In the genomic region with DNA sequence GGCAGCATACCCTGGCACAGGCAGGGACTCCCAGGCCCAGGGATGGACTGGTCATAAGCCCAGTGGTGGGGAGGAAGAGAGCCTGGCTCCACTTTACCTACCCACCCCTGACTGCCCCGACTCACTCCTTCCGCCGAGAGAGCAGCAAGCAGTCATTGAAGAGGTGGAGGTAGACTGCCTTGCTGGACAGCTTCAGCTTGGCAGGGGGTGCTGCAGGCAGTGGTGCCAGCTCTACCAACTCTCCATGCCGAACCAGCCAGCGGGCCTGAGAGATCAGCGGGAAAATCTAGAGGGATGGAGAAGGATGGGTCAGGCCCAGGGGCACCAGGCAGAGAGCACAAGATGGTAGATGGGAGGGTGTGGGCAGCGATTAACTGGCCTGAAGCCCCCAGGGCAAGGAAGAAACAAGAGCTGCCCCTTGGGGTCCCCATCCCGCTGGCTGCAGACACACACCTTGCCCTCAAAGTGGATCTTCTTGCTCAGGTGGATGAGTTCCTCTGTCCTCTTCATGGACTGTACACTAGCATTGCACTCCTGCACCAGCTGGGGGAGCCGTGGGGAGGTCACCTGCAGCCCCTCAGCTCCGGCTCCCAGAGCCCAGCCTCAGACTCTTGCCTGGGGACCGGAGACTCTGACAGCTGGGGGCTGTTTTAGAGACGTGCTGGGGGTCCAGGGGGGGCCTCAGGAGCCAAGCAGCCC, we compare ENCODE assay signal across 9 cellular contexts. TPM values are rescaled to one million over a fixed set of nuclear protein-coding genes. Genes with fewer than 3 reads are reported as not detected.
DNase-seq lines count a peak whose midpoint lies in the region; ATAC-seq, FAIRE-seq and TF ChIP-seq lines count a peak whose summit lies in the region.
"Had no signal": no experiment of that assay in that cellular context is flagged by ENCODE, and none has a peak within 500 bp of the region (broad histone marks: within the 10 kb centered on the region; RNA-seq: fewer than 3 reads in every experiment).

No MANE protein-coding gene starts in this region.

- POLR2A ChIA-PET in activated B cell treated with CpG ODN at 0.5 μM for 24 hours (lab: Charles Lee): interaction anchor here (1.2 to 1.4 kb wide), 2 partner anchors 12 to 32 kb away, joined by 3 read pairs; a partner anchor contains a TSS

- CTCF ChIA-PET in activated B cell treated with CpG ODN at 0.5 μM for 24 hours (lab: Charles Lee): interaction anchor here (2.3 to 3.4 kb wide), 2 partner anchors 12 to 40 kb away, joined by 10 to 17 read pairs; no protein-coding TSS in a partner anchor

- H3K4me3 Mint-ChIP-seq in activated B cell treated with CpG ODN at 0.5 μM for 24 hours (peak overlapping the region; percentile 46), type B pancreatic cell (no peak overlapping the region)

- no peak overlapping the region for H3K27ac Mint-ChIP-seq in activated B cell treated with CpG ODN at 0.5 μM for 24 hours
- H3K27ac Mint-ChIP-seq in type B pancreatic cell: no peak overlapping the region

- intact Hi-C loops in activated B cell treated with CpG ODN at 0.5 μM for 24 hours (cut with micrococcal nuclease): loop anchor here (1.0 to 5.0 kb wide), 2 partner anchors 40 to 148 kb away; a partner anchor contains a TSS

- TF ChIP-seq CTCF in AG10803 (conservative IDR thresholded peaks at IDR 0.05; ENCODE audit: low read length) (peak; percentile 36), activated B cell treated with CpG ODN at 0.5 μM for 24 hours (IDR thresholded peaks at IDR 0.05) (no peak), fibroblast of the aortic adventitia (IDR thresholded peaks at IDR 0.05; ENCODE audit: insufficient read depth, low read length) (peak; percentile 36), type B pancreatic cell (conservative IDR thresholded peaks at IDR 0.05) (peak; percentile 55)

- ATAC-seq in activated B cell treated with CpG ODN at 0.5 μM for 24 hours (ENCODE audit: low read depth) (no peak), GM21367 (IDR thresholded peaks at IDR 0.05; ENCODE audit: unreplicated experiment) (no peak), HG02759 (IDR thresholded peaks at IDR 0.05; ENCODE audit: unreplicated experiment) (no peak)

- H3K4me1 Mint-ChIP-seq in activated B cell treated with CpG ODN at 0.5 μM for 24 hours (peaks cover 3% of the 10 kb centered on the region), type B pancreatic cell (ENCODE audit: unreplicated experiment) (peaks cover 19% of the 10 kb centered on the region)

- no peak for DNase-seq in AG10803 (ENCODE audit: low read depth)
- peak; percentile 31 for DNase-seq in GM19239 (ENCODE audit: insufficient read length, low spot score)
- no peak for DNase-seq in activated B cell treated with CpG ODN at 0.5 μM for 24 hours
- DNase-seq in fibroblast of the aortic adventitia (ENCODE audit: low read depth): no peak
- DNase-seq in type B pancreatic cell (ENCODE audit: extremely low spot score, unreplicated experiment): no peak
- DNase-seq in NCI-H187 treated with DMSO at 0.1 percent for 48 hours (lab: John Stamatoyannopoulos, UW): no peak

- H3K9me3 Mint-ChIP-seq in activated B cell treated with CpG ODN at 0.5 μM for 24 hours (no peaks in the 10 kb centered on the region), type B pancreatic cell (no peaks in the 10 kb centered on the region)

- H3K4me3 ChIP-seq in AG10803 (ENCODE audit: low read length): no peak overlapping the region
- no peak overlapping the region for H3K4me3 ChIP-seq in fibroblast of the aortic adventitia (ENCODE audit: low read depth, low read length)

- no peak for FAIRE-seq in GM19239 (lab: Jason Lieb, UNC)
- FAIRE-seq: astrocyte had no signal

- no peaks in the 10 kb centered on the region for H3K27me3 Mint-ChIP-seq in activated B cell treated with CpG ODN at 0.5 μM for 24 hours
- H3K27me3 Mint-ChIP-seq in type B pancreatic cell: no peaks in the 10 kb centered on the region

- peaks cover 27% of the 10 kb centered on the region for H3K36me3 Mint-ChIP-seq in activated B cell treated with CpG ODN at 0.5 μM for 24 hours (ENCODE audit: low read depth)
- H3K36me3 Mint-ChIP-seq in type B pancreatic cell: no peaks in the 10 kb centered on the region

RNA-seq across cellular contexts. Expression of a gene that starts 7.7 kb away (rescaled TPM):
- total RNA-seq in activated B cell treated with CpG ODN at 0.5 μM for 24 hours (7.6 and 7.7 TPM in 2 replicates), fibroblast of the aortic adventitia (ENCODE audit: low replicate concordance) (2.8 and 12.1 TPM in 2 replicates), type B pancreatic cell (ENCODE audit: low replicate concordance) (20.2 and 29.5 TPM in 2 replicates)

RNA-seq across cellular contexts. Expression of a gene that starts 32.2 kb away (rescaled TPM):
- total RNA-seq in activated B cell treated with CpG ODN at 0.5 μM for 24 hours (5.0 and 5.1 TPM in 2 replicates), fibroblast of the aortic adventitia (ENCODE audit: low replicate concordance) (6.7 and 7.5 TPM in 2 replicates), type B pancreatic cell (ENCODE audit: low replicate concordance) (11.1 and 12.9 TPM in 2 replicates)

RNA-seq across cellular contexts. Expression of a gene that starts 48.9 kb away (rescaled TPM):
- total RNA-seq in activated B cell treated with CpG ODN at 0.5 μM for 24 hours: not detected in 2 replicates
- total RNA-seq in fibroblast of the aortic adventitia (ENCODE audit: low replicate concordance): 7.8 and 7.9 TPM in 2 replicates
- total RNA-seq in type B pancreatic cell (ENCODE audit: low replicate concordance): 40.3 and 77.9 TPM in 2 replicates
